ENCODE assay signal across 28 cellular contexts in the genomic region with DNA sequence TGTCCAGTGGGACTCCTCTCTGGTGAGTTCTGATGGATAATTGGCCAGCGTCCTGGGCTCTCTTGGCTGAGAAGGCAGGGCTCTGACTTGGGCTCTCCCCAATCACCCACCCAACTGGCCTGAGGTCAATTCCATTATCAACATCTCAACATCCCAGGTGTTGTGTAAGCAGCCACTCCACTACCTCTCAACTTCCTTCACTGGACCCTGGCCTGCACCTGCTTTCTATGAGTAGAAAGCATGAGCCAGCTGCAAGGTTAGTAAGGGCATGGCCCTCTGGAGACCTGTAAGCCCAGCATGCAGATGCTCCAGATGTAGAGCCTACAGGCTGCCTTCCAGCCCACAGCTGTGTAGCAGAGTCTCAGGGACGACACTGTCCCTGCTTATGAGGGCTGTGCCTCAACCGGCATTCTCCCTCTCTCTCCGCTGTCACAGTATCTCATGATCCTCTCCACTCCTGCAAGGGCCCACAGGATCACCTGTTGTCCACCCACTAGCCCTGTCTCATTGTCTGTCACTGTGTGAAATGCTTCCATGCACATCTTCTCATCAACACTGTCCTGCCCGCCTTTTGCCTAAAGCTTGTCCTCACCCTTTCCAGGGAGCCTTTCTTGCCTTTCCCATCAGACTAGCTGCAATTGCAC. TPM values are rescaled to one million over a fixed set of nuclear protein-coding genes. Genes with fewer than 3 reads are reported as not detected.
"Had no signal": no experiment of that assay in that cellular context is flagged by ENCODE, and none has a peak within 500 bp of the region (broad histone marks: within the 10 kb centered on the region; RNA-seq: fewer than 3 reads in every experiment).

No MANE protein-coding gene starts in this region.

- H3K4me2 ChIP-seq: hepatocyte had no signal

- H3K27ac ChIP-seq: body of pancreas, colonic mucosa, esophagus squamous epithelium, hepatocyte, neutrophil, skin epidermis, testis had no signal

- DNase-seq: activated CD4-positive, alpha-beta T cell treated with anti-CD3 and anti-CD28 coated beads for 48 hours; activated CD8-positive, alpha-beta memory T cell treated with anti-CD3 and anti-CD28 coated beads, Interleukin-2, amount 50 U/mL, for 4 hours; activated CD8-positive, alpha-beta T cell treated with anti-CD3 and anti-CD28 coated beads, Interleukin-2, amount 10 ng/mL, durations not matched to agents 7 days and 5 days; activated effector memory CD4-positive, alpha-beta T cell treated with anti-CD3 and anti-CD28 coated beads, Interleukin-2, amount 50 U/mL, for 16 hours; activated T-cell treated with anti-CD3 and anti-CD28 coated beads, Interleukin-2, amount 50 U/mL, for 48 hours; amniotic stem cell; body of pancreas; central memory CD4-positive, alpha-beta T cell; colonic mucosa; effector CD4-positive, alpha-beta T cell; esophagus squamous epithelium; left ventricle myocardium superior; mesenchymal stem cell; natural killer cell; stimulated activated CD4-positive, alpha-beta T cell treated with anti-CD3 and anti-CD28 coated beads, Interleukin-4, amount 100 ng/mL, for 4 hours; stimulated activated CD8-positive, alpha-beta memory T cell treated with anti-CD3 and anti-CD28 coated beads, Interleukin-4, amount 100 ng/mL, for 48 hours; T-helper 2 cell; testis had no signal

- H3K4me3 Mint-ChIP-seq: activated CD8-positive, alpha-beta T cell treated with anti-CD3 and anti-CD28 coated beads, Interleukin-2, amount 10 ng/mL, durations not matched to agents 7 days and 5 days; activated naive CD8-positive, alpha-beta T cell; stimulated activated naive CD8-positive, alpha-beta T cell treated with anti-CD3 and anti-CD28 coated beads, Interleukin-15, Interleukin-2, amounts not matched to agents 100 ng/mL and 50 ng/mL, for 24 hours had no signal

- H3K4me3 ChIP-seq: body of pancreas, colonic mucosa, esophagus squamous epithelium, hepatocyte, skin epidermis, testis had no signal

- H3K9me3 ChIP-seq: body of pancreas, colonic mucosa, esophagus squamous epithelium, neutrophil, testis had no signal

- H3K36me3 Mint-ChIP-seq: activated naive CD8-positive, alpha-beta T cell; natural killer cell had no signal

- H3K4me1 ChIP-seq: body of pancreas, colonic mucosa, esophagus squamous epithelium, testis had no signal

- H3K27me3 ChIP-seq: body of pancreas, colonic mucosa, testis had no signal

- H3K9me3 Mint-ChIP-seq: natural killer cell; stimulated activated naive CD8-positive, alpha-beta T cell treated with anti-CD3 and anti-CD28 coated beads, Interleukin-15, Interleukin-2, amounts not matched to agents 100 ng/mL and 50 ng/mL, for 24 hours had no signal

- ATAC-seq: activated CD8-positive, alpha-beta T cell treated with anti-CD3 and anti-CD28 coated beads, Interleukin-2, amount 10 ng/mL, durations not matched to agents 7 days and 5 days; body of pancreas; left ventricle myocardium superior; natural killer cell had no signal

- H3K27ac Mint-ChIP-seq: activated CD8-positive, alpha-beta T cell treated with anti-CD3 and anti-CD28 coated beads, Interleukin-2, amount 10 ng/mL, durations not matched to agents 7 days and 5 days; activated naive CD8-positive, alpha-beta T cell; natural killer cell; stimulated activated naive CD8-positive, alpha-beta T cell treated with anti-CD3 and anti-CD28 coated beads, Interleukin-15, Interleukin-2, amounts not matched to agents 100 ng/mL and 50 ng/mL, for 24 hours had no signal

- H3K36me3 ChIP-seq: colonic mucosa, esophagus squamous epithelium, neutrophil had no signal

RNA-seq across cellular contexts. Expression of gene KRT81, which starts 5.4 kb away (rescaled TPM):
- total RNA-seq: body of pancreas, endothelial cell of umbilical vein, esophagus squamous epithelium, fibroblast of villous mesenchyme, glomerular endothelial cell, hepatocyte, left ventricle myocardium superior, ureter had no signal
- polyA plus RNA-seq: endothelial cell of umbilical vein, hepatocyte had no signal

RNA-seq across cellular contexts. Expression of gene KRT86, which starts 22.2 kb away (rescaled TPM):
- total RNA-seq: endothelial cell of umbilical vein, esophagus squamous epithelium, glomerular endothelial cell, hepatocyte, left ventricle myocardium superior had no signal
- polyA plus RNA-seq: endothelial cell of umbilical vein, keratinocyte had no signal

RNA-seq across cellular contexts. Expression of gene KRT83, which starts 24.5 kb away (rescaled TPM):
- total RNA-seq: activated CD8-positive, alpha-beta T cell treated with anti-CD3 and anti-CD28 coated beads, Interleukin-2, amount 10 ng/mL, durations not matched to agents 7 days and 5 days; body of pancreas; colonic mucosa; endothelial cell of umbilical vein; esophagus squamous epithelium; fibroblast of villous mesenchyme; glomerular endothelial cell; hepatocyte; left ventricle myocardium superior; natural killer cell; ureter had no signal
- polyA plus RNA-seq: endothelial cell of umbilical vein, hepatocyte, keratinocyte had no signal
